12 cellular contexts compared by ENCODE assay signal in genomic region chr2:101112772-101113157, GRCh38. TPM values are rescaled to one million over a fixed set of nuclear protein-coding genes. Genes with fewer than 3 reads are reported as not detected.
DNase-seq lines count a peak whose midpoint lies in the region; ATAC-seq and TF ChIP-seq lines count a peak whose summit lies in the region.
"Had no signal": no experiment of that assay in that cellular context is flagged by ENCODE, and none has a peak within 500 bp of the region (broad histone marks: within the 10 kb centered on the region; RNA-seq: fewer than 3 reads in every experiment).

No MANE protein-coding gene starts in this region.

- no peak overlapping the region for H3K4me3 ChIP-seq in heart left ventricle
- no peak overlapping the region for H3K4me3 ChIP-seq in WERI-Rb-1 (ENCODE audit: low read depth, low read length)
- no peak overlapping the region for H3K4me3 ChIP-seq in upper lobe of right lung

- H3K9me3 ChIP-seq in heart left ventricle (no peaks in the 10 kb centered on the region), WERI-Rb-1 (ENCODE audit: severe bottlenecking) (peaks cover 3% of the 10 kb centered on the region), upper lobe of right lung (no peaks in the 10 kb centered on the region)

- intact Hi-C loops in heart left ventricle (cut with DNase I) (loop anchor here in 6 of 10 donors (1.0 to 5.0 kb wide), 3 partner anchors 35 to 40 kb away; partner anchors contain the start of gene TBC1D8 (in 4 of the 6)), cardiac septum (cut with DNase I) (loop anchor here (10.0 kb wide), 1 partner anchor 298 kb away; no protein-coding TSS in a partner anchor), upper lobe of right lung (cut with DNase I) (no loop called here)

- no peak for TF ChIP-seq POLR2A in heart left ventricle (IDR thresholded peaks at IDR 0.05)

- no peaks in the 10 kb centered on the region for H3K27me3 ChIP-seq in heart left ventricle
- no peaks in the 10 kb centered on the region for H3K27me3 ChIP-seq in WERI-Rb-1 (ENCODE audit: insufficient read depth, low read depth, severe bottlenecking)
- H3K27me3 ChIP-seq in upper lobe of right lung: no peaks in the 10 kb centered on the region

- no peak for TF ChIP-seq CTCF in heart left ventricle (IDR thresholded peaks at IDR 0.05)
- TF ChIP-seq CTCF in WERI-Rb-1 (IDR thresholded peaks at IDR 0.05; ENCODE audit: low read depth, low read length): no peak
- TF ChIP-seq CTCF in upper lobe of right lung (IDR thresholded peaks at IDR 0.05): no peak

- 42 to 49% (median 46%) methylated on average over 6 of the region's 6 CpGs for WGBS in heart left ventricle, 4 donors

- H3K27ac ChIP-seq in heart left ventricle: peak overlapping the region; percentile 77 to 95 (median 87)
- H3K27ac ChIP-seq in WERI-Rb-1: peak overlapping the region; percentile 96
- H3K27ac ChIP-seq in upper lobe of right lung: peak overlapping the region; percentile 58

- H3K4me1 ChIP-seq in heart left ventricle: peaks cover 7 to 95% (median 76%) of the 10 kb centered on the region in 12 donors
- H3K4me1 ChIP-seq in upper lobe of right lung: peaks cover 42% of the 10 kb centered on the region

- ATAC-seq in heart left ventricle (no peak), upper lobe of right lung (peak; percentile 44), HG02610 (IDR thresholded peaks at IDR 0.05; ENCODE audit: unreplicated experiment) (no peak)

- no peak for DNase-seq in heart left ventricle
- DNase-seq in cardiac septum (ENCODE audit: low spot score): no peak
- no peak for DNase-seq in WERI-Rb-1
- DNase-seq in medulla oblongata (ENCODE audit: extremely low spot score): peak; percentile 41
- no peak for DNase-seq in upper lobe of right lung
- no peak for DNase-seq in C1 segment of cervical spinal cord (lab: John Stamatoyannopoulos, UW)
- no peak for DNase-seq in NCI-H2227 (lab: John Stamatoyannopoulos, UW; ENCODE audit: unreplicated experiment)
- DNase-seq: activated CD4-positive, alpha-beta T cell treated with anti-CD3 and anti-CD28 coated beads, Interleukin-2, amount 50 U/mL, for 1 hour; activated naive CD8-positive, alpha-beta T cell treated with anti-CD3 and anti-CD28 coated beads, Interleukin-2, amount 10 ng/mL, durations not matched to agents 7 days and 5 days; kidney glomerular epithelial cell; MM.1S had no signal

- H3K36me3 ChIP-seq in heart left ventricle (no peaks in the 10 kb centered on the region), WERI-Rb-1 (no peaks in the 10 kb centered on the region; the same call in none of the 2 replicates), upper lobe of right lung (no peaks in the 10 kb centered on the region)

RNA-seq across cellular contexts. Expression of gene TBC1D8, which starts 38.4 kb away (rescaled TPM):
- 10 to 100 TPM; 36.9 to 61.7 (median 53.3) TPM for total RNA-seq in heart left ventricle
- 10 to 100 TPM; 30.1 to 35.8 TPM for polyA plus RNA-seq in heart left ventricle
- 52.3 TPM for total RNA-seq in cardiac septum
- total RNA-seq in upper lobe of right lung: 19.9 TPM
